2 cellular contexts compared by ENCODE assay signal in genomic region chr6:34657307-34657978, GRCh38.
TF ChIP-seq lines count a peak whose summit lies in the region.

No MANE protein-coding gene starts in this region.

TF ChIP-seq in IMR-90, 13 proteins besides CTCF, POLR2A, EP300 and RAD21:
- TF ChIP-seq RCOR1 (IDR thresholded peaks at IDR 0.05; ENCODE audit: insufficient replicate concordance, low read length) (no peak), USF2 (IDR thresholded peaks at IDR 0.05; ENCODE audit: low read depth, low read length) (no peak), CEBPB (IDR thresholded peaks at IDR 0.05; ENCODE audit: low read depth, low read length) (no peak), MAZ (IDR thresholded peaks at IDR 0.05; ENCODE audit: borderline replicate concordance, low read depth, low read length) (no peak), MAFK (IDR thresholded peaks at IDR 0.05; ENCODE audit: low read depth, low read length) (peak; percentile 76), NFE2L2 (IDR thresholded peaks at IDR 0.05; ENCODE audit: low read depth, low read length) (peak; percentile 96)

TF ChIP-seq in H1, 55 proteins besides CTCF, POLR2A, EP300 and RAD21:
- TF ChIP-seq HDAC2 (IDR thresholded peaks at IDR 0.05; ENCODE audit: borderline replicate concordance in 1 of 2, low read depth in 2 of 2, low read length in 2 of 2) (no peak), CHD2 (IDR thresholded peaks at IDR 0.05; ENCODE audit: low read length) (no peak), MAFK (IDR thresholded peaks at IDR 0.05; ENCODE audit: low read depth, low read length) (peak; percentile 47; the same call in 1 of the 2 replicates), TBP (IDR thresholded peaks at IDR 0.05; ENCODE audit: low read depth, low read length) (no peak), POU5F1 (IDR thresholded peaks at IDR 0.05; ENCODE audit: low read depth, low read length) (no peak), SRF (IDR thresholded peaks at IDR 0.05; ENCODE audit: low read depth, low read length) (no peak), BCL11A (IDR thresholded peaks at IDR 0.05; ENCODE audit: low read depth in 2 of 2, low read length in 2 of 2) (no peak), BACH1 (IDR thresholded peaks at IDR 0.05; ENCODE audit: low read length) (peak; percentile 65; the same call in 1 of the 2 replicates), BRCA1 (IDR thresholded peaks at IDR 0.05; ENCODE audit: low read depth, low read length) (no peak), EZH2 (IDR thresholded peaks at IDR 0.05; ENCODE audit: low read depth, low read length, severe bottlenecking) (no peak), HDAC6 (IDR thresholded peaks at IDR 0.05; ENCODE audit: low read depth, low read length) (no peak)
